Comparison of ENCODE assay signal across 8 cellular contexts in the genomic region with DNA sequence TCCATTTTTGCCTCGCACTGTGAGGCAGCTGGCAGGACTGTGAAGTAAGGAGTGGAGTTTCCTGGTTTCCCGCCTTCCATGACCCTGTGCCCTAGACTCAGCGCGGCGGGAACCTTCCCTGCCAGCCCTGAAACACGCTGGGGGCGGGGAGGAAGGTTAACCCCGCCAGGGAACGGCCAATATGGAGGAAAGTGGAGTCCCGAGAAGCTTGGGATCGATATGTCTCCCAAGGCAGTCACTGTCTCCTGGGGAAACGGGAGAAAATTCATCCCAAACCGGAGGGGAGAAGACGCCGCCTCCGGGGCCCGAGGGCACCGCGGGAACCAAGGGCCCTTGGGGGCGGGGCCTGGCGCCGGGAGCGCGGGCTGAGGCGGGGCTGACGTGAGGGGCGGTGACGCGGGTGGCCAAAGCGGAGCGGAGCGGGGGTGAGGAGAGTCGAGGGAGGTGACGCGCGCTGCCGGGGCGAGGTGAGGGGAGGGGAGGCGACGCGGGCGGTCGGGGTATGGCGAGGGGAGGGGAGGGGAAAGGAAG. TPM values are rescaled to one million over a fixed set of nuclear protein-coding genes. Genes with fewer than 3 reads are reported as not detected.
DNase-seq lines count a peak whose midpoint lies in the region; ATAC-seq, FAIRE-seq and TF ChIP-seq lines count a peak whose summit lies in the region.

A gene with protein sequence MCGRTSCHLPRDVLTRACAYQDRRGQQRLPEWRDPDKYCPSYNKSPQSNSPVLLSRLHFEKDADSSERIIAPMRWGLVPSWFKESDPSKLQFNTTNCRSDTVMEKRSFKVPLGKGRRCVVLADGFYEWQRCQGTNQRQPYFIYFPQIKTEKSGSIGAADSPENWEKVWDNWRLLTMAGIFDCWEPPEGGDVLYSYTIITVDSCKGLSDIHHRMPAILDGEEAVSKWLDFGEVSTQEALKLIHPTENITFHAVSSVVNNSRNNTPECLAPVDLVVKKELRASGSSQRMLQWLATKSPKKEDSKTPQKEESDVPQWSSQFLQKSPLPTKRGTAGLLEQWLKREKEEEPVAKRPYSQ (plus strand): TSS at position 432 of the 531 bp plus-strand sequence. CDS start 863 bp downstream, outside the sequence.

- no peaks in the 10 kb centered on the region; the same call in 1 of the 2 replicates for H4K20me1 ChIP-seq in GM23338 (replicated peaks; ENCODE audit: insufficient read depth)
- no peaks in the 10 kb centered on the region for H4K20me1 ChIP-seq in fibroblast of lung (ENCODE audit: control insufficient read depth, extremely low read depth, insufficient read depth, low read length)

- H3K9me3 ChIP-seq in RWPE2 (ENCODE audit: severe bottlenecking) (no peaks in the 10 kb centered on the region), fibroblast of lung (ENCODE audit: control insufficient read depth, insufficient read depth, low read depth, low read length) (no peaks in the 10 kb centered on the region)

- H3K4me1 Mint-ChIP-seq in GM23338 (peaks cover 23% of the 10 kb centered on the region), naive B cell (peaks cover 67 to 88% (median 85%) of the 10 kb centered on the region in 3 donors)
- H3K4me1 Mint-ChIP-seq in activated T-helper 2 cell treated with anti-CD3 and anti-CD28 coated beads, Interferon-gamma antibody, Interleukin-2, Interleukin-4, amounts not matched to agents 10 μg/mL and 5 μg/mL and 100 μg/mL, durations not matched to agents 14 hours and 24 hours and 36 hours (ENCODE audit: low read depth): peaks cover 42% of the 10 kb centered on the region
- peaks cover 62% of the 10 kb centered on the region for H3K4me1 Mint-ChIP-seq in stimulated activated effector memory CD8-positive, alpha-beta T cell treated with anti-CD3 and anti-CD28 coated beads, Interleukin-12 subunit alpha, Interleukin-12 subunit beta, amount 100 ng/mL, for 72 hours

- peak within 1 kb of the TSS; percentile 90 for H3K4me3 ChIP-seq in GM23338
- H3K4me3 ChIP-seq in RWPE2 (ENCODE audit: severe bottlenecking): peak within 1 kb of the TSS; percentile 86
- H3K4me3 ChIP-seq in fibroblast of lung (replicated peaks in 1 of 4; ENCODE audit: control extremely low read depth in 1 of 4, insufficient read depth in 1 of 4, low read depth in 3 of 4, low read length in 4 of 4): peak within 1 kb of the TSS; percentile 56 to 79 (median 66)

- H3K4me1 ChIP-seq in GM23338 (ENCODE audit: insufficient read depth) (peaks cover 20% of the 10 kb centered on the region), RWPE2 (ENCODE audit: insufficient read depth, poor library complexity, severe bottlenecking) (peaks cover 25% of the 10 kb centered on the region), fibroblast of lung (ENCODE audit: control insufficient read depth, extremely low read depth, insufficient read depth, low read length) (peaks cover 8% of the 10 kb centered on the region)

- H3K9me3 Mint-ChIP-seq in GM23338 (no peaks in the 10 kb centered on the region), naive B cell (no peaks in the 10 kb centered on the region)
- no peaks in the 10 kb centered on the region for H3K9me3 Mint-ChIP-seq in activated T-helper 2 cell treated with anti-CD3 and anti-CD28 coated beads, Interferon-gamma antibody, Interleukin-2, Interleukin-4, amounts not matched to agents 10 μg/mL and 5 μg/mL and 100 μg/mL, durations not matched to agents 14 hours and 24 hours and 36 hours
- no peaks in the 10 kb centered on the region for H3K9me3 Mint-ChIP-seq in stimulated activated effector memory CD8-positive, alpha-beta T cell treated with anti-CD3 and anti-CD28 coated beads, Interleukin-12 subunit alpha, Interleukin-12 subunit beta, amount 100 ng/mL, for 72 hours

- peaks cover 7% of the 10 kb centered on the region for H3F3A ChIP-seq in GM23338 (replicated peaks; ENCODE audit: low read depth)

- H3K27me3 Mint-ChIP-seq in GM23338 (ENCODE audit: insufficient read depth, low read depth, poor library complexity) (peaks cover 15% of the 10 kb centered on the region), naive B cell (no peaks in the 10 kb centered on the region)
- H3K27me3 Mint-ChIP-seq in activated T-helper 2 cell treated with anti-CD3 and anti-CD28 coated beads, Interferon-gamma antibody, Interleukin-2, Interleukin-4, amounts not matched to agents 10 μg/mL and 5 μg/mL and 100 μg/mL, durations not matched to agents 14 hours and 24 hours and 36 hours (ENCODE audit: low read depth): no peaks in the 10 kb centered on the region

- H3K36me3 Mint-ChIP-seq in GM23338 (ENCODE audit: low read depth) (peaks cover 43% of the 10 kb centered on the region), naive B cell (peaks cover 15 to 24% of the 10 kb centered on the region in 2 donors)
- peaks cover 71% of the 10 kb centered on the region for H3K36me3 Mint-ChIP-seq in activated T-helper 2 cell treated with anti-CD3 and anti-CD28 coated beads, Interferon-gamma antibody, Interleukin-2, Interleukin-4, amounts not matched to agents 10 μg/mL and 5 μg/mL and 100 μg/mL, durations not matched to agents 14 hours and 24 hours and 36 hours (ENCODE audit: low read depth)
- peaks cover 94% of the 10 kb centered on the region for H3K36me3 Mint-ChIP-seq in stimulated activated effector memory CD8-positive, alpha-beta T cell treated with anti-CD3 and anti-CD28 coated beads, Interleukin-12 subunit alpha, Interleukin-12 subunit beta, amount 100 ng/mL, for 72 hours

- H3K4me3 Mint-ChIP-seq in GM23338 (peak within 1 kb of the TSS; percentile 95), naive B cell (peak within 1 kb of the TSS; percentile 90 to 98 (median 97))
- H3K4me3 Mint-ChIP-seq in activated T-helper 2 cell treated with anti-CD3 and anti-CD28 coated beads, Interferon-gamma antibody, Interleukin-2, Interleukin-4, amounts not matched to agents 10 μg/mL and 5 μg/mL and 100 μg/mL, durations not matched to agents 14 hours and 24 hours and 36 hours (ENCODE audit: low read depth): peak within 1 kb of the TSS; percentile 98
- H3K4me3 Mint-ChIP-seq in stimulated activated effector memory CD8-positive, alpha-beta T cell treated with anti-CD3 and anti-CD28 coated beads, Interleukin-12 subunit alpha, Interleukin-12 subunit beta, amount 100 ng/mL, for 72 hours: peak within 1 kb of the TSS; percentile 92

- H3K36me3 ChIP-seq in GM23338 (ENCODE audit: insufficient read depth) (peaks cover 20% of the 10 kb centered on the region), RWPE2 (ENCODE audit: low read depth) (peaks cover 57% of the 10 kb centered on the region), fibroblast of lung (ENCODE audit: control insufficient read depth, insufficient read depth, low read length) (peaks cover 15% of the 10 kb centered on the region)

- H3K9ac ChIP-seq in fibroblast of lung (ENCODE audit: insufficient read depth, low read length): peak within 1 kb of the TSS; percentile 88

- H3K79me2 ChIP-seq in GM23338 (replicated peaks; ENCODE audit: insufficient read depth) (peaks cover 20% of the 10 kb centered on the region), fibroblast of lung (ENCODE audit: control insufficient read depth, insufficient read depth, low read length) (peaks cover 7% of the 10 kb centered on the region)

- H3K27ac Mint-ChIP-seq in GM23338 (peak within 1 kb of the TSS; percentile 99), naive B cell (peak within 1 kb of the TSS; percentile 96 to 99 (median 98))
- H3K27ac Mint-ChIP-seq in activated T-helper 2 cell treated with anti-CD3 and anti-CD28 coated beads, Interferon-gamma antibody, Interleukin-2, Interleukin-4, amounts not matched to agents 10 μg/mL and 5 μg/mL and 100 μg/mL, durations not matched to agents 14 hours and 24 hours and 36 hours: peak within 1 kb of the TSS; percentile 96
- peak within 1 kb of the TSS; percentile 96 for H3K27ac Mint-ChIP-seq in stimulated activated effector memory CD8-positive, alpha-beta T cell treated with anti-CD3 and anti-CD28 coated beads, Interleukin-12 subunit alpha, Interleukin-12 subunit beta, amount 100 ng/mL, for 72 hours

- H3K4me2 ChIP-seq in GM23338 (peak within 1 kb of the TSS; percentile 98), fibroblast of lung (ENCODE audit: extremely low read depth, insufficient read depth, low read length) (peak within 1 kb of the TSS; percentile 95)

- intact Hi-C loops in activated T-helper 2 cell treated with anti-CD3 and anti-CD28 coated beads, Interferon-gamma antibody, Interleukin-2, Interleukin-4, amounts not matched to agents 10 μg/mL and 5 μg/mL and 100 μg/mL, durations not matched to agents 14 hours and 24 hours and 36 hours (cut with micrococcal nuclease): loop anchor here (2.0 kb wide), 2 partner anchors 30 to 162 kb away; a partner anchor contains a TSS

- no peaks in the 10 kb centered on the region for H3K27me3 ChIP-seq in GM23338 (ENCODE audit: insufficient read depth)
- no peaks in the 10 kb centered on the region for H3K27me3 ChIP-seq in RWPE2 (ENCODE audit: insufficient read depth, poor library complexity, severe bottlenecking)
- H3K27me3 ChIP-seq in fibroblast of lung (ENCODE audit: control insufficient read depth, insufficient read depth, low read length): no peaks in the 10 kb centered on the region

- ATAC-seq in GM23338: peak; percentile 85
- ATAC-seq in RWPE2 (ENCODE audit: low read depth): peak; percentile 82
- peak; percentile 67 to 73 for ATAC-seq in naive B cell (ENCODE audit: low read depth in 2 of 2)
- peak; percentile 91 for ATAC-seq in stimulated activated effector memory CD8-positive, alpha-beta T cell treated with anti-CD3 and anti-CD28 coated beads, Interleukin-12 subunit alpha, Interleukin-12 subunit beta, amount 100 ng/mL, for 72 hours

- DNase-seq in D721Med (ENCODE audit: insufficient read length, low spot score) (peak; percentile 75), GM23338 (ENCODE audit: low spot score) (peak; percentile 98), M059J (ENCODE audit: low read depth) (peak; percentile 92), RWPE2 (ENCODE audit: low spot score) (peak; percentile 88), fibroblast of lung (ENCODE audit: low read depth in 2 of 2) (peak; percentile 79 to 82), naive B cell (peak; percentile 95)
- peak; percentile 93 for DNase-seq in activated T-helper 2 cell treated with anti-CD3 and anti-CD28 coated beads, Interferon-gamma antibody, Interleukin-2, Interleukin-4, amounts not matched to agents 10 μg/mL and 5 μg/mL and 100 μg/mL, durations not matched to agents 14 hours and 24 hours and 36 hours (ENCODE audit: low spot score)
- DNase-seq in stimulated activated effector memory CD8-positive, alpha-beta T cell treated with anti-CD3 and anti-CD28 coated beads, Interleukin-12 subunit alpha, Interleukin-12 subunit beta, amount 100 ng/mL, for 72 hours (ENCODE audit: low spot score in 2 of 2): peak; percentile 90 to 95

- TF ChIP-seq CTCF in D721Med (IDR thresholded peaks at IDR 0.05; ENCODE audit: insufficient read depth, missing control alignments): no peak
- TF ChIP-seq CTCF in GM23338 (conservative IDR thresholded peaks at IDR 0.05; ENCODE audit: low read depth in 2 of 2): no peak
- TF ChIP-seq CTCF in RWPE2 (IDR thresholded peaks at IDR 0.05; ENCODE audit: poor library complexity, severe bottlenecking): no peak
- no peak for TF ChIP-seq CTCF in fibroblast of lung (conservative IDR thresholded peaks at IDR 0.05 in 1 of 2, IDR thresholded peaks at IDR 0.05 in 1 of 2; ENCODE audit: low read depth in 1 of 2, low read length in 2 of 2)

- FAIRE-seq in D721Med (lab: Jason Lieb, UNC): no peak

- H3K27ac ChIP-seq in GM23338 (ENCODE audit: low read depth): peak within 1 kb of the TSS; percentile 95
- peak within 1 kb of the TSS; percentile 77 for H3K27ac ChIP-seq in RWPE2 (ENCODE audit: poor library complexity, severe bottlenecking)
- peak within 1 kb of the TSS; percentile 76 for H3K27ac ChIP-seq in fibroblast of lung (ENCODE audit: insufficient read depth, low read length)

- H3K9me2 ChIP-seq in GM23338 (ENCODE audit: insufficient read depth): no peaks in the 10 kb centered on the region

- peak within 1 kb of the TSS; percentile 89 for H2AFZ ChIP-seq in GM23338
- H2AFZ ChIP-seq in fibroblast of lung (ENCODE audit: low read length): peak within 1 kb of the TSS; percentile 60

RNA-seq across cellular contexts. Expression of the gene that starts here (rescaled TPM):
- 44.5 and 45.6 TPM in 2 replicates for total RNA-seq in GM23338 (2014; rRNA removed; shearing (Covaris generic))
- polyA plus RNA-seq in GM23338 (2016; fragmentation: Nextera tagmentation; extraction: Ambion mirVana): 35.3 and 36.5 TPM in 2 replicates
- 41.4 and 46.4 TPM in 2 replicates for total RNA-seq in M059J (2014; rRNA removed; shearing (Covaris generic))
- 63.6 and 70.7 TPM in 2 replicates for total RNA-seq in activated T-helper 2 cell treated with anti-CD3 and anti-CD28 coated beads, Interferon-gamma antibody, Interleukin-2, Interleukin-4, amounts not matched to agents 10 μg/mL and 5 μg/mL and 100 μg/mL, durations not matched to agents 14 hours and 24 hours and 36 hours
- 11.8 and 12.2 TPM in 2 replicates for total RNA-seq in fibroblast of lung
- polyA plus RNA-seq in fibroblast of lung: 22.6 and 22.8 TPM in 2 replicates
- polyA plus RNA-seq in fibroblast of lung (2012): 30.0 and 34.9 TPM in 2 replicates
- polyA minus RNA-seq in fibroblast of lung (ENCODE audit: low replicate concordance): 16.7 and 20.0 TPM in 2 replicates
- 100 to 1,000 TPM; 128 to 265 (median 146) TPM for polyA plus RNA-seq in naive B cell (ENCODE audit: low read depth in 6 of 6)

Comparison
In these comparisons a context has a peak if more than half of its experiments do, and no peak if none do; other contexts are left out.
1. Peak in every context shown above with its lines: DNase-seq, ATAC-seq, H3K4me3 ChIP-seq and H3K27ac ChIP-seq.